Comparison of ENCODE assay signal across 11 cellular contexts in genomic region chr7:98266840-98267239, GRCh38. TPM values are rescaled to one million over a fixed set of nuclear protein-coding genes. Genes with fewer than 3 reads are reported as not detected.
DNase-seq lines count a peak whose midpoint lies in the region; ATAC-seq, FAIRE-seq and TF ChIP-seq lines count a peak whose summit lies in the region.
"Had no signal": no experiment of that assay in that cellular context is flagged by ENCODE, and none has a peak within 500 bp of the region (broad histone marks: within the 10 kb centered on the region; RNA-seq: fewer than 3 reads in every experiment).

No MANE protein-coding gene starts in this region.

- H3F3A ChIP-seq in Loucy (ENCODE audit: low read depth) = no peaks in the 10 kb centered on the region

- peaks cover 17% of the 10 kb centered on the region for H3K4me1 ChIP-seq in Caco-2
- peaks cover 7% of the 10 kb centered on the region for H3K4me1 ChIP-seq in Loucy (ENCODE audit: insufficient read depth, low read length, poor library complexity, severe bottlenecking)

- no TSS peak for BruUV-seq in Caco-2 (replicated peaks; lab: Mats Ljungman, UMichigan)

- FAIRE-seq in H54 (lab: Jason Lieb, UNC) = no peak

- no peak overlapping the region for H3K4me3 Mint-ChIP-seq in Caco-2 (ENCODE audit: unreplicated experiment)
- H3K4me3 Mint-ChIP-seq in dendritic cell treated with granulocyte-macrophage colony-stimulating factor and Interleukin-4, amounts not matched to agents 40 ng/mL and 50 ng/mL, for 4 days = no peak overlapping the region
- H3K4me3 Mint-ChIP-seq in neural crest cell = no peak overlapping the region
- H3K4me3 Mint-ChIP-seq in activated T-helper 2 cell treated with anti-CD3 and anti-CD28 coated beads, Interferon-gamma antibody, Interleukin-2, Interleukin-4, amounts not matched to agents 10 μg/mL and 5 μg/mL and 100 μg/mL, durations not matched to agents 14 hours and 24 hours and 36 hours (ENCODE audit: low read depth) = no peak overlapping the region
- H3K4me3 Mint-ChIP-seq: brain had no signal

- no peak for ATAC-seq in HG03342 (IDR thresholded peaks at IDR 0.05; ENCODE audit: unreplicated experiment)
- ATAC-seq: activated CD4-positive, CD25-positive, alpha-beta regulatory T cell treated with anti-CD3 and anti-CD28 coated beads, Interleukin-2, amount 50 U/mL, for 24 hours had no signal

- peaks cover 15% of the 10 kb centered on the region for H3K4me1 Mint-ChIP-seq in Caco-2 (ENCODE audit: low read depth, unreplicated experiment)
- H3K4me1 Mint-ChIP-seq in dendritic cell treated with granulocyte-macrophage colony-stimulating factor and Interleukin-4, amounts not matched to agents 40 ng/mL and 50 ng/mL, for 4 days (ENCODE audit: low read depth) = peaks cover 14% of the 10 kb centered on the region
- H3K4me1 Mint-ChIP-seq in neural crest cell = peaks cover 4% of the 10 kb centered on the region
- peaks cover 9% of the 10 kb centered on the region for H3K4me1 Mint-ChIP-seq in activated T-helper 2 cell treated with anti-CD3 and anti-CD28 coated beads, Interferon-gamma antibody, Interleukin-2, Interleukin-4, amounts not matched to agents 10 μg/mL and 5 μg/mL and 100 μg/mL, durations not matched to agents 14 hours and 24 hours and 36 hours (ENCODE audit: low read depth)
- H3K4me1 Mint-ChIP-seq: brain had no signal

- H3K9me3 Mint-ChIP-seq in Caco-2 (ENCODE audit: unreplicated experiment) = peaks cover 2% of the 10 kb centered on the region
- no peaks in the 10 kb centered on the region for H3K9me3 Mint-ChIP-seq in dendritic cell treated with granulocyte-macrophage colony-stimulating factor and Interleukin-4, amounts not matched to agents 40 ng/mL and 50 ng/mL, for 4 days
- H3K9me3 Mint-ChIP-seq in neural crest cell = no peaks in the 10 kb centered on the region
- H3K9me3 Mint-ChIP-seq in activated T-helper 2 cell treated with anti-CD3 and anti-CD28 coated beads, Interferon-gamma antibody, Interleukin-2, Interleukin-4, amounts not matched to agents 10 μg/mL and 5 μg/mL and 100 μg/mL, durations not matched to agents 14 hours and 24 hours and 36 hours = no peaks in the 10 kb centered on the region

- CTCF ChIA-PET in Caco-2 (lab: Charles Lee) = interaction anchor here (0.7 kb wide), 1 partner anchor 467 kb away, joined by 3 read pairs; no protein-coding TSS in a partner anchor

- H2AFZ ChIP-seq in Loucy (ENCODE audit: low read length) = no peak overlapping the region

- POLR2A ChIA-PET in Caco-2 (lab: Charles Lee) = no interaction called here

- H3K9ac ChIP-seq in Loucy (ENCODE audit: low read depth, low read length, poor library complexity, severe bottlenecking) = no peak overlapping the region

- H3K27ac Mint-ChIP-seq in Caco-2 (ENCODE audit: unreplicated experiment) (no peak overlapping the region), neural crest cell (ENCODE audit: unreplicated experiment) (no peak overlapping the region)
- H3K27ac Mint-ChIP-seq in dendritic cell treated with granulocyte-macrophage colony-stimulating factor and Interleukin-4, amounts not matched to agents 40 ng/mL and 50 ng/mL, for 4 days = peak overlapping the region; percentile 41
- no peak overlapping the region for H3K27ac Mint-ChIP-seq in activated T-helper 2 cell treated with anti-CD3 and anti-CD28 coated beads, Interferon-gamma antibody, Interleukin-2, Interleukin-4, amounts not matched to agents 10 μg/mL and 5 μg/mL and 100 μg/mL, durations not matched to agents 14 hours and 24 hours and 36 hours
- H3K27ac Mint-ChIP-seq: brain had no signal

- H3K36me3 ChIP-seq in Caco-2 (ENCODE audit: control insufficient read depth, insufficient read depth, low read length) = no peaks in the 10 kb centered on the region
- H3K36me3 ChIP-seq in Loucy (ENCODE audit: insufficient read depth, low read length) = no peaks in the 10 kb centered on the region

- no peak for DNase-seq in Caco-2
- DNase-seq in neural crest cell (ENCODE audit: low read depth, low spot score) = no peak
- no peak for DNase-seq in activated T-helper 2 cell treated with anti-CD3 and anti-CD28 coated beads, Interferon-gamma antibody, Interleukin-2, Interleukin-4, amounts not matched to agents 10 μg/mL and 5 μg/mL and 100 μg/mL, durations not matched to agents 14 hours and 24 hours and 36 hours (ENCODE audit: low spot score)
- DNase-seq in H54 (ENCODE audit: insufficient read length, low spot score) = no peak
- DNase-seq in activated T-cell treated with anti-CD3 and anti-CD28 coated beads, Interleukin-2, amount 50 U/mL, for 48 hours = no peak

- H4K20me1 ChIP-seq in Loucy (ENCODE audit: insufficient read depth, low read length, poor library complexity, severe bottlenecking) = no peaks in the 10 kb centered on the region

- no peak overlapping the region for H3K4me2 ChIP-seq in Loucy (ENCODE audit: low read depth, low read length, poor library complexity, severe bottlenecking)

- H3K27me3 ChIP-seq in Caco-2 (replicated peaks; ENCODE audit: control insufficient read depth, insufficient read depth, low read length) = no peaks in the 10 kb centered on the region
- H3K27me3 ChIP-seq in Loucy (ENCODE audit: insufficient read depth, low read length, poor library complexity, severe bottlenecking) = no peaks in the 10 kb centered on the region

- H3K79me2 ChIP-seq in Loucy (ENCODE audit: insufficient read depth, low read length) = no peaks in the 10 kb centered on the region

- TF ChIP-seq POLR2A in H54 (IDR thresholded peaks at IDR 0.05; ENCODE audit: low read depth, low read length) = no peak

- intact Hi-C loops in Caco-2 (cut with micrococcal nuclease; ENCODE audit: unreplicated experiment) = loop anchor here (1.0 kb wide), 1 partner anchor 9 kb away; no protein-coding TSS in a partner anchor
- intact Hi-C loops in dendritic cell treated with granulocyte-macrophage colony-stimulating factor and Interleukin-4, amounts not matched to agents 40 ng/mL and 50 ng/mL, for 4 days (cut with micrococcal nuclease) = loop anchor here (10.0 kb wide), 1 partner anchor 128 kb away; no protein-coding TSS in a partner anchor
- intact Hi-C loops in activated T-helper 2 cell treated with anti-CD3 and anti-CD28 coated beads, Interferon-gamma antibody, Interleukin-2, Interleukin-4, amounts not matched to agents 10 μg/mL and 5 μg/mL and 100 μg/mL, durations not matched to agents 14 hours and 24 hours and 36 hours (cut with micrococcal nuclease) = no loop called here

- H3K9me3 ChIP-seq in Caco-2 = no peaks in the 10 kb centered on the region; the same call in 1 of the 2 replicates
- H3K9me3 ChIP-seq in Loucy (ENCODE audit: insufficient read depth, low read depth, low read length) = no peaks in the 10 kb centered on the region

- H3K4me3 ChIP-seq in Caco-2 (ENCODE audit: low read depth, low read length) = no peak overlapping the region
- no peak overlapping the region for H3K4me3 ChIP-seq in Loucy (ENCODE audit: low read length, poor library complexity, severe bottlenecking)

- H3K9me2 ChIP-seq in Loucy (replicated peaks; ENCODE audit: low read depth, low read length) = no peaks in the 10 kb centered on the region

- TF ChIP-seq CTCF in Caco-2 (IDR thresholded peaks at IDR 0.05; ENCODE audit: insufficient read depth in 1 of 2, low read depth in 1 of 2, low read length in 1 of 2, severe bottlenecking in 1 of 2, unreplicated experiment in 1 of 2) (peak; percentile 37 to 52), Loucy (conservative IDR thresholded peaks at IDR 0.05; ENCODE audit: low read length) (peak; percentile 34), neural crest cell (conservative IDR thresholded peaks at IDR 0.05) (peak; percentile 48)

- H3K27me3 Mint-ChIP-seq in Caco-2 (ENCODE audit: insufficient read depth, unreplicated experiment) = no peaks in the 10 kb centered on the region
- H3K27me3 Mint-ChIP-seq in dendritic cell treated with granulocyte-macrophage colony-stimulating factor and Interleukin-4, amounts not matched to agents 40 ng/mL and 50 ng/mL, for 4 days = no peaks in the 10 kb centered on the region
- no peaks in the 10 kb centered on the region for H3K27me3 Mint-ChIP-seq in neural crest cell (ENCODE audit: low read depth)
- H3K27me3 Mint-ChIP-seq in activated T-helper 2 cell treated with anti-CD3 and anti-CD28 coated beads, Interferon-gamma antibody, Interleukin-2, Interleukin-4, amounts not matched to agents 10 μg/mL and 5 μg/mL and 100 μg/mL, durations not matched to agents 14 hours and 24 hours and 36 hours (ENCODE audit: low read depth) = no peaks in the 10 kb centered on the region
- H3K27me3 Mint-ChIP-seq: brain had no signal

- H3K36me3 Mint-ChIP-seq in Caco-2 (ENCODE audit: insufficient read depth, unreplicated experiment) (peaks cover 18% of the 10 kb centered on the region), neural crest cell (ENCODE audit: low read depth) (peaks cover 2% of the 10 kb centered on the region)
- H3K36me3 Mint-ChIP-seq in dendritic cell treated with granulocyte-macrophage colony-stimulating factor and Interleukin-4, amounts not matched to agents 40 ng/mL and 50 ng/mL, for 4 days (ENCODE audit: low read depth) = peaks cover 34% of the 10 kb centered on the region
- H3K36me3 Mint-ChIP-seq in activated T-helper 2 cell treated with anti-CD3 and anti-CD28 coated beads, Interferon-gamma antibody, Interleukin-2, Interleukin-4, amounts not matched to agents 10 μg/mL and 5 μg/mL and 100 μg/mL, durations not matched to agents 14 hours and 24 hours and 36 hours (ENCODE audit: low read depth) = peaks cover 16% of the 10 kb centered on the region

RNA-seq across cellular contexts. Expression of gene BRI3, which starts 14.6 kb away (rescaled TPM):
- total RNA-seq in Caco-2 (2022) (197 and 224 TPM in 2 replicates), neural crest cell (112 and 119 TPM in 2 replicates)
- total RNA-seq in activated T-helper 2 cell treated with anti-CD3 and anti-CD28 coated beads, Interferon-gamma antibody, Interleukin-2, Interleukin-4, amounts not matched to agents 10 μg/mL and 5 μg/mL and 100 μg/mL, durations not matched to agents 14 hours and 24 hours and 36 hours = 63.6 and 67.6 TPM in 2 replicates

RNA-seq across cellular contexts. Expression of gene TECPR1, which starts 14.8 kb away (rescaled TPM):
- 19.0 and 26.4 TPM in 2 replicates for total RNA-seq in Caco-2 (2022)
- total RNA-seq in neural crest cell = 30.3 and 35.2 TPM in 2 replicates
- 45.4 and 45.8 TPM in 2 replicates for total RNA-seq in activated T-helper 2 cell treated with anti-CD3 and anti-CD28 coated beads, Interferon-gamma antibody, Interleukin-2, Interleukin-4, amounts not matched to agents 10 μg/mL and 5 μg/mL and 100 μg/mL, durations not matched to agents 14 hours and 24 hours and 36 hours

RNA-seq across cellular contexts. Expression of gene BHLHA15, which starts 55.6 kb away (rescaled TPM):
- total RNA-seq in Caco-2 (2022) (3.4 and 3.6 TPM in 2 replicates), neural crest cell (not detected in 2 replicates)
- total RNA-seq in activated T-helper 2 cell treated with anti-CD3 and anti-CD28 coated beads, Interferon-gamma antibody, Interleukin-2, Interleukin-4, amounts not matched to agents 10 μg/mL and 5 μg/mL and 100 μg/mL, durations not matched to agents 14 hours and 24 hours and 36 hours = 0.41 and 0.80 TPM in 2 replicates
- total RNA-seq: mononuclear cell had no signal
